8 cellular contexts compared by ENCODE assay signal in the genomic region with DNA sequence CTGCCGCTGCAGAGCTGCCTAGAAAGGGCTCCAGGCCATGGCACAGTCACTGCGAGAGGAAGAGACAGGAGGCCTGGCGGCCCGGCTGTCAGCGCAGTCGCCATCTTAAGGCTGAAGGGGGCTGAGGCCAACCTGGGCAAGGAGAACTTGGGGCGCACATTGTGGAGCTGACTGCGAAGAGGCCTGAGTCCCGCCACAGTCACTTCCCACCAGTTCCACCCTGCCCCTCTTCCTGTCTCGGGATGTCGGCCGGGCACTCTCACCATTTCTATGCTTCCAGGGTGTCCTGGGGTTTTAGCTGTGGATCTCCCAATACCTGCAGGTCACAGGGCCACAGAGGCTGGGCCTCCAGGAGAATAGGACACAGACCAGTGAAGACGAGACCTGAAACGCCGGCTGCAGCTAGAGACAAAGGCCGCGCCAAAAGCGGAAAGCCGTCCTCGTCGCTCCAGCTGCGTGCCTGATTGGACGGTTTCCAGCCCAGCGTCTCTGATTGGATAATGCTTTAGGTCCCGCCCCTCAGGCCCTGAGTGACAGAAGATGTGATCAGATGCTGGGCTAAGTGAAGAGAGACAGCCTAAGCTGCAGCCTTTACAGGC.
DNase-seq lines count a peak whose midpoint lies in the region; ATAC-seq and TF ChIP-seq lines count a peak whose summit lies in the region.

No MANE protein-coding gene starts in this region.

- H3K9ac ChIP-seq in OCI-LY3 (ENCODE audit: low read length): peak overlapping the region; percentile 84

- H3K27me3 ChIP-seq in GM06990 (replicated peaks; ENCODE audit: control insufficient read depth, insufficient read depth, low read length) (no peaks in the 10 kb centered on the region), OCI-LY3 (ENCODE audit: low read depth, low read length) (no peaks in the 10 kb centered on the region)

- peak overlapping the region; percentile 81 for H3K4me2 ChIP-seq in OCI-LY3 (ENCODE audit: low read length)

- H3K9me3 Mint-ChIP-seq in activated T-helper 2 cell treated with anti-CD3 and anti-CD28 coated beads, Interferon-gamma antibody, Interleukin-2, Interleukin-4, amounts not matched to agents 10 μg/mL and 5 μg/mL and 100 μg/mL, durations not matched to agents 14 hours and 24 hours and 36 hours: peaks cover 30% of the 10 kb centered on the region
- H3K9me3 Mint-ChIP-seq in nephron: peaks cover 21% of the 10 kb centered on the region
- no peaks in the 10 kb centered on the region for H3K9me3 Mint-ChIP-seq in stimulated activated memory B cell treated with anti-CD40 and anti-IgM and Interleukin-4, amounts not matched to agents 10 μg/mL and 1 μg/mL and 100 μg/mL, for 72 hours

- no peaks in the 10 kb centered on the region for H3K4me1 Mint-ChIP-seq in activated T-helper 2 cell treated with anti-CD3 and anti-CD28 coated beads, Interferon-gamma antibody, Interleukin-2, Interleukin-4, amounts not matched to agents 10 μg/mL and 5 μg/mL and 100 μg/mL, durations not matched to agents 14 hours and 24 hours and 36 hours (ENCODE audit: low read depth)
- H3K4me1 Mint-ChIP-seq in nephron: no peaks in the 10 kb centered on the region
- peaks cover 12% of the 10 kb centered on the region for H3K4me1 Mint-ChIP-seq in stimulated activated memory B cell treated with anti-CD40 and anti-IgM and Interleukin-4, amounts not matched to agents 10 μg/mL and 1 μg/mL and 100 μg/mL, for 72 hours

- DNase-seq in GM06990 (ENCODE audit: extremely low read depth, insufficient read length) (peak; percentile 62), fibroblast of pulmonary artery (ENCODE audit: low read depth) (peak; percentile 88), HUDEP-2 (lab: John Stamatoyannopoulos, UW; ENCODE audit: unreplicated experiment in 76 of 76) (no peak)
- DNase-seq in activated T-helper 2 cell treated with anti-CD3 and anti-CD28 coated beads, Interferon-gamma antibody, Interleukin-2, Interleukin-4, amounts not matched to agents 10 μg/mL and 5 μg/mL and 100 μg/mL, durations not matched to agents 14 hours and 24 hours and 36 hours (ENCODE audit: low spot score): peak; percentile 76

- H3K9me3 ChIP-seq in OCI-LY3 (ENCODE audit: insufficient read depth, low read length): no peaks in the 10 kb centered on the region

- H3K4me3 Mint-ChIP-seq in activated T-helper 2 cell treated with anti-CD3 and anti-CD28 coated beads, Interferon-gamma antibody, Interleukin-2, Interleukin-4, amounts not matched to agents 10 μg/mL and 5 μg/mL and 100 μg/mL, durations not matched to agents 14 hours and 24 hours and 36 hours (ENCODE audit: low read depth): peak overlapping the region; percentile 84
- peak overlapping the region; percentile 93 to 98 (median 97) for H3K4me3 Mint-ChIP-seq in nephron
- H3K4me3 Mint-ChIP-seq in stimulated activated memory B cell treated with anti-CD40 and anti-IgM and Interleukin-4, amounts not matched to agents 10 μg/mL and 1 μg/mL and 100 μg/mL, for 72 hours: peak overlapping the region; percentile 98

- peak; percentile 80 for ATAC-seq in HG03045 (IDR thresholded peaks at IDR 0.05; ENCODE audit: unreplicated experiment)
- ATAC-seq in stimulated activated memory B cell treated with anti-CD40 and anti-IgM and Interleukin-4, amounts not matched to agents 10 μg/mL and 1 μg/mL and 100 μg/mL, for 72 hours: peak; percentile 95

- TF ChIP-seq CTCF in GM06990 (IDR thresholded peaks at IDR 0.05; ENCODE audit: insufficient read depth, low read length, poor library complexity, severe bottlenecking) (no peak), OCI-LY3 (IDR thresholded peaks at IDR 0.05; ENCODE audit: low read depth, low read length) (no peak), fibroblast of pulmonary artery (IDR thresholded peaks at IDR 0.05; ENCODE audit: low read length, missing control alignments) (no peak), nephron (IDR thresholded peaks at IDR 0.05; ENCODE audit: unreplicated experiment in 3 of 3) (no peak)

- H3K79me2 ChIP-seq in OCI-LY3 (ENCODE audit: low read length): peaks cover 50% of the 10 kb centered on the region

- H3K27me3 Mint-ChIP-seq in activated T-helper 2 cell treated with anti-CD3 and anti-CD28 coated beads, Interferon-gamma antibody, Interleukin-2, Interleukin-4, amounts not matched to agents 10 μg/mL and 5 μg/mL and 100 μg/mL, durations not matched to agents 14 hours and 24 hours and 36 hours (ENCODE audit: low read depth): no peaks in the 10 kb centered on the region
- H3K27me3 Mint-ChIP-seq in nephron (ENCODE audit: low read depth): no peaks in the 10 kb centered on the region
- H3K27me3 Mint-ChIP-seq in stimulated activated memory B cell treated with anti-CD40 and anti-IgM and Interleukin-4, amounts not matched to agents 10 μg/mL and 1 μg/mL and 100 μg/mL, for 72 hours: no peaks in the 10 kb centered on the region

- H4K20me1 ChIP-seq in OCI-LY3 (ENCODE audit: insufficient read depth, low read length): no peaks in the 10 kb centered on the region

- H3K36me3 Mint-ChIP-seq in activated T-helper 2 cell treated with anti-CD3 and anti-CD28 coated beads, Interferon-gamma antibody, Interleukin-2, Interleukin-4, amounts not matched to agents 10 μg/mL and 5 μg/mL and 100 μg/mL, durations not matched to agents 14 hours and 24 hours and 36 hours (ENCODE audit: low read depth): peaks cover 36% of the 10 kb centered on the region
- peaks cover 30% of the 10 kb centered on the region for H3K36me3 Mint-ChIP-seq in nephron (ENCODE audit: low read depth)
- H3K36me3 Mint-ChIP-seq in stimulated activated memory B cell treated with anti-CD40 and anti-IgM and Interleukin-4, amounts not matched to agents 10 μg/mL and 1 μg/mL and 100 μg/mL, for 72 hours: peaks cover 5% of the 10 kb centered on the region

- H3K4me1 ChIP-seq in OCI-LY3 (ENCODE audit: low read length): peaks cover 20% of the 10 kb centered on the region

- no peaks in the 10 kb centered on the region for H3K36me3 ChIP-seq in GM06990 (ENCODE audit: control insufficient read depth, insufficient read depth, low read length)
- H3K36me3 ChIP-seq in OCI-LY3 (replicated peaks; ENCODE audit: low read depth, low read length): peaks cover 35% of the 10 kb centered on the region

- H3K27ac ChIP-seq in OCI-LY3 (ENCODE audit: low read length): peak overlapping the region; percentile 78

- H3K4me3 ChIP-seq in GM06990 (replicated peaks; ENCODE audit: low read depth, low read length): peak overlapping the region; percentile 66
- H3K4me3 ChIP-seq in OCI-LY3 (ENCODE audit: low read length): peak overlapping the region; percentile 91
- H3K4me3 ChIP-seq in fibroblast of pulmonary artery (replicated peaks; ENCODE audit: low read depth, low read length): peak overlapping the region; percentile 84

- intact Hi-C loops in activated T-helper 2 cell treated with anti-CD3 and anti-CD28 coated beads, Interferon-gamma antibody, Interleukin-2, Interleukin-4, amounts not matched to agents 10 μg/mL and 5 μg/mL and 100 μg/mL, durations not matched to agents 14 hours and 24 hours and 36 hours (cut with micrococcal nuclease): loop anchor here (1.0 kb wide), 1 partner anchor 71 kb away; a partner anchor contains a TSS

- peak overlapping the region; percentile 73 for H3K27ac Mint-ChIP-seq in activated T-helper 2 cell treated with anti-CD3 and anti-CD28 coated beads, Interferon-gamma antibody, Interleukin-2, Interleukin-4, amounts not matched to agents 10 μg/mL and 5 μg/mL and 100 μg/mL, durations not matched to agents 14 hours and 24 hours and 36 hours
- peak overlapping the region; percentile 52 to 91 (median 77) for H3K27ac Mint-ChIP-seq in nephron
- H3K27ac Mint-ChIP-seq in stimulated activated memory B cell treated with anti-CD40 and anti-IgM and Interleukin-4, amounts not matched to agents 10 μg/mL and 1 μg/mL and 100 μg/mL, for 72 hours: peak overlapping the region; percentile 94

- H2AFZ ChIP-seq in OCI-LY3 (ENCODE audit: low read depth, low read length): peak overlapping the region; percentile 80

Comparison
In these comparisons a context has a peak if more than half of its experiments do, and no peak if none do; other contexts are left out.
1. DNase-seq: peak in GM06990 (single experiment), activated T-helper 2 cell treated with anti-CD3 and anti-CD28 coated beads, Interferon-gamma antibody, Interleukin-2, Interleukin-4, amounts not matched to agents 10 μg/mL and 5 μg/mL and 100 μg/mL, durations not matched to agents 14 hours and 24 hours and 36 hours (single experiment) and fibroblast of pulmonary artery (single experiment); none in HUDEP-2 (0 of 76).
2. Peak in every context shown above with its lines, with median percentiles within 50 percentile points of each other: H3K4me3 ChIP-seq, H3K27ac Mint-ChIP-seq and H3K4me3 Mint-ChIP-seq.